ENCODE assay signal across 11 cellular contexts in genomic region chr1:36966242-36966641, GRCh38.
A peak's percentile ranks its signal among the peaks of the same experiment; 100 is the strongest.
DNase-seq lines count a peak whose midpoint lies in the region; ATAC-seq and TF ChIP-seq lines count a peak whose summit lies in the region.
"Had no signal": no experiment of that assay in that cellular context is flagged by ENCODE, and none has a peak within 500 bp of the region (broad histone marks: within the 10 kb centered on the region; RNA-seq: fewer than 3 reads in every experiment).

No MANE protein-coding gene starts in this region.

- intact Hi-C loops in Right ventricle myocardium superior (cut with DNase I) (no loop called here), left ventricle myocardium inferior (cut with micrococcal nuclease) (no loop called here)

- H3K27ac ChIP-seq in left ventricle myocardium inferior (replicated peaks) = no peak overlapping the region
- no peak overlapping the region for H3K27ac ChIP-seq in CD8-positive, alpha-beta memory T cell (ENCODE audit: low read depth, low read length)
- H3K27ac ChIP-seq: BLaER1 treated with 17β-estradiol and CSF1 and Interleukin-3, amounts not matched to agents 10 nM and 100 nM; pancreas had no signal

- H3K27ac Mint-ChIP-seq in CD8-positive, alpha-beta memory T cell = no peak overlapping the region

- CTCF ChIA-PET in CD8-positive, alpha-beta memory T cell (lab: Charles Lee) = no interaction called here

- H3K36me3 ChIP-seq in left ventricle myocardium inferior = no peaks in the 10 kb centered on the region
- H3K36me3 ChIP-seq in CD8-positive, alpha-beta memory T cell (ENCODE audit: insufficient read depth, low read length) = no peaks in the 10 kb centered on the region
- H3K36me3 ChIP-seq: BLaER1 treated with 17β-estradiol and CSF1 and Interleukin-3, amounts not matched to agents 10 nM and 100 nM; pancreas had no signal

- DNase-seq in Right ventricle myocardium superior (peak; percentile 34), left ventricle myocardium inferior (no peak), RPMI8226 (peak; percentile 34), epithelial cell of esophagus (ENCODE audit: low read depth) (peak; percentile 10)
- peak; percentile 3 for DNase-seq in stimulated activated CD8-positive, alpha-beta memory T cell treated with anti-CD3 and anti-CD28 coated beads, Interleukin-15, amount 100 ng/mL, for 24 hours (ENCODE audit: low read depth)
- DNase-seq in CD8-positive, alpha-beta memory T cell = no peak
- DNase-seq: SHP77 had no signal

- POLR2A ChIA-PET in CD8-positive, alpha-beta memory T cell (lab: Charles Lee) = no interaction called here

- no peaks in the 10 kb centered on the region for H3K4me1 ChIP-seq in left ventricle myocardium inferior
- H3K4me1 ChIP-seq in CD8-positive, alpha-beta memory T cell (ENCODE audit: insufficient read depth, low read length) = no peaks in the 10 kb centered on the region
- H3K4me1 ChIP-seq: pancreas had no signal

- H3K27me3 Mint-ChIP-seq in CD8-positive, alpha-beta memory T cell = peaks cover 15 to 16% of the 10 kb centered on the region in 2 donors

- no peak for ATAC-seq in Right ventricle myocardium superior (ENCODE audit: poor library complexity)
- no peak for ATAC-seq in GM18858 (IDR thresholded peaks at IDR 0.05; ENCODE audit: unreplicated experiment)
- ATAC-seq in HG03342 (IDR thresholded peaks at IDR 0.05; ENCODE audit: unreplicated experiment) = no peak

- no peaks in the 10 kb centered on the region for H3K4me1 Mint-ChIP-seq in CD8-positive, alpha-beta memory T cell

- H3K36me3 Mint-ChIP-seq in CD8-positive, alpha-beta memory T cell = no peaks in the 10 kb centered on the region

- H3K9me3 Mint-ChIP-seq in CD8-positive, alpha-beta memory T cell = no peaks in the 10 kb centered on the region

- peaks cover 34% of the 10 kb centered on the region for H3K27me3 ChIP-seq in left ventricle myocardium inferior (ENCODE audit: low read depth)
- H3K27me3 ChIP-seq in CD8-positive, alpha-beta memory T cell (ENCODE audit: insufficient read depth, low read length, poor library complexity, severe bottlenecking) = no peaks in the 10 kb centered on the region
- H3K27me3 ChIP-seq: BLaER1 treated with 17β-estradiol and CSF1 and Interleukin-3, amounts not matched to agents 10 nM and 100 nM; pancreas had no signal

- H3K4me3 Mint-ChIP-seq in CD8-positive, alpha-beta memory T cell = no peak overlapping the region

- TF ChIP-seq CTCF in left ventricle myocardium inferior (IDR thresholded peaks at IDR 0.05; ENCODE audit: borderline replicate concordance) = no peak
- no peak for TF ChIP-seq CTCF in epithelial cell of esophagus (IDR thresholded peaks at IDR 0.05; ENCODE audit: insufficient read depth, low read depth, low read length, missing control alignments)

- H3K9me3 ChIP-seq in left ventricle myocardium inferior (replicated peaks) = no peaks in the 10 kb centered on the region
- no peaks in the 10 kb centered on the region for H3K9me3 ChIP-seq in CD8-positive, alpha-beta memory T cell (ENCODE audit: low read length)
- H3K9me3 ChIP-seq: BLaER1 treated with 17β-estradiol and CSF1 and Interleukin-3, amounts not matched to agents 10 nM and 100 nM; pancreas had no signal

- H3K4me3 ChIP-seq in left ventricle myocardium inferior = no peak overlapping the region
- no peak overlapping the region for H3K4me3 ChIP-seq in epithelial cell of esophagus (ENCODE audit: low read length)
- H3K4me3 ChIP-seq in CD8-positive, alpha-beta memory T cell (ENCODE audit: low read length) = no peak overlapping the region
- H3K4me3 ChIP-seq: BLaER1 treated with 17β-estradiol and CSF1 and Interleukin-3, amounts not matched to agents 10 nM and 100 nM; pancreas had no signal

Comparison
In these comparisons a context has a peak if more than half of its experiments do, and no peak if none do; other contexts are left out.
1. DNase-seq: peak in Right ventricle myocardium superior (single experiment), RPMI8226 (single experiment), epithelial cell of esophagus (single experiment) and stimulated activated CD8-positive, alpha-beta memory T cell treated with anti-CD3 and anti-CD28 coated beads, Interleukin-15, amount 100 ng/mL, for 24 hours (single experiment); none in left ventricle myocardium inferior (single experiment) and CD8-positive, alpha-beta memory T cell (0 of 5).